ENCODE assay signal across 8 cellular contexts in genomic region chr19:32406161-32407003, GRCh38. TPM values are rescaled to one million over a fixed set of nuclear protein-coding genes. Genes with fewer than 3 reads are reported as not detected.
DNase-seq lines count a peak whose midpoint lies in the region; ATAC-seq and TF ChIP-seq lines count a peak whose summit lies in the region.

No MANE protein-coding gene starts in this region.

- peak overlapping the region; percentile 97 for H3K9ac ChIP-seq in adipocyte (ENCODE audit: low read length)

- H3K36me3 ChIP-seq in BJ (ENCODE audit: control insufficient read depth, insufficient read depth, low read length) (peaks cover 4% of the 10 kb centered on the region), adipocyte (ENCODE audit: control insufficient read depth, insufficient read depth, low read length, severe bottlenecking) (peaks cover 24% of the 10 kb centered on the region), tibial nerve (peaks cover 0 to 28% (median 7%) of the 10 kb centered on the region in 3 donors)

- H3K4me3 ChIP-seq in BJ (ENCODE audit: low read depth, low read length) (peak overlapping the region; percentile 95), HL-60 (replicated peaks; ENCODE audit: insufficient read depth, low read length) (peak overlapping the region; percentile 90), adipocyte (ENCODE audit: low read length) (peak overlapping the region; percentile 88), tibial nerve (peak overlapping the region; percentile 76 to 99 (median 94))

- 3 to 6% methylated on average over 21 to 24 of the region's 33 CpGs for WGBS in tibial nerve, 2 donors

- no peak for TF ChIP-seq EP300 in tibial nerve (IDR thresholded peaks at IDR 0.05)

- POLR2A ChIA-PET in BJ (lab: Charles Lee): interaction anchor here (0.6 to 1.1 kb wide), 2 partner anchors 11 to 33 kb away, joined by 3 to 4 read pairs; no protein-coding TSS in a partner anchor

- DNase-seq in BJ (ENCODE audit: low read depth) (no peak), HL-60 (ENCODE audit: low read depth in 1 of 2, low spot score in 1 of 2) (no peak), adipocyte (ENCODE audit: low read depth) (peak; percentile 25), left kidney (ENCODE audit: low read depth, low spot score) (peak; percentile 12), tibial nerve (ENCODE audit: low spot score in 2 of 2) (no peak), NCI-H1694 (lab: John Stamatoyannopoulos, UW) (no peak)
- no peak for DNase-seq in stimulated activated CD4-positive, alpha-beta T cell treated with anti-CD3 and anti-CD28 coated beads, Interleukin-12 subunit alpha, Interleukin-12 subunit beta, amount 100 ng/mL, for 4 hours

- CTCF ChIA-PET in BJ (lab: Yijun Ruan, JAX): no interaction called here

- H3K4me1 ChIP-seq in adipocyte (ENCODE audit: control insufficient read depth, insufficient read depth, low read length): peaks cover 27% of the 10 kb centered on the region
- H3K4me1 ChIP-seq in tibial nerve: peaks cover 0 to 34% (median 15%) of the 10 kb centered on the region in 4 donors

- ATAC-seq in HG02840 (IDR thresholded peaks at IDR 0.05; ENCODE audit: low FRiP score, unreplicated experiment): no peak

- TF ChIP-seq POLR2A in tibial nerve (IDR thresholded peaks at IDR 0.05): no peak

- no peak for TF ChIP-seq CTCF in BJ (IDR thresholded peaks at IDR 0.05; ENCODE audit: insufficient read depth, low read depth, low read length)
- TF ChIP-seq CTCF in HL-60 (IDR thresholded peaks at IDR 0.05; ENCODE audit: insufficient read depth, low read length): no peak
- no peak for TF ChIP-seq CTCF in tibial nerve (IDR thresholded peaks at IDR 0.05)

- peak overlapping the region; percentile 75 for H3K27ac ChIP-seq in HL-60 (replicated peaks)
- H3K27ac ChIP-seq in tibial nerve: peak overlapping the region; percentile 96 to 100 (median 98)

- H3K27me3 ChIP-seq in BJ (ENCODE audit: control insufficient read depth, insufficient read depth, low read length) (no peaks in the 10 kb centered on the region), HL-60 (ENCODE audit: insufficient read depth, poor library complexity, severe bottlenecking) (no peaks in the 10 kb centered on the region), adipocyte (replicated peaks; ENCODE audit: control insufficient read depth, insufficient read depth, low read length) (no peaks in the 10 kb centered on the region), tibial nerve (no peaks in the 10 kb centered on the region)

- H3K9me3 ChIP-seq in adipocyte (ENCODE audit: control insufficient read depth, low read length) (no peaks in the 10 kb centered on the region), tibial nerve (no peaks in the 10 kb centered on the region)

RNA-seq across cellular contexts. Expression of gene DPY19L3, which starts 0.8 kb away (rescaled TPM):
- 17.9 and 31.9 TPM in 2 replicates for polyA plus RNA-seq in BJ (2011; rRNA removed)
- 28.5 and 36.8 TPM in 2 replicates for polyA minus RNA-seq in BJ (2011; rRNA and poly(A)+ RNA removed)
- 10 to 100 TPM; 19.4 to 95.7 (median 39.6) TPM for total RNA-seq in tibial nerve

Comparison
In these comparisons a context has a peak if more than half of its experiments do, and no peak if none do; other contexts are left out.
1. DNase-seq: peak in adipocyte (single experiment) and left kidney (single experiment); none in BJ (single experiment), HL-60 (0 of 2), tibial nerve (0 of 2), NCI-H1694 (single experiment) and stimulated activated CD4-positive, alpha-beta T cell treated with anti-CD3 and anti-CD28 coated beads, Interleukin-12 subunit alpha, Interleukin-12 subunit beta, amount 100 ng/mL, for 4 hours (single experiment).
2. Peak in every context shown above with its lines, with median percentiles within 50 percentile points of each other: H3K4me3 ChIP-seq.